ENCODE assay signal across 1 cellular context in the genomic region with DNA sequence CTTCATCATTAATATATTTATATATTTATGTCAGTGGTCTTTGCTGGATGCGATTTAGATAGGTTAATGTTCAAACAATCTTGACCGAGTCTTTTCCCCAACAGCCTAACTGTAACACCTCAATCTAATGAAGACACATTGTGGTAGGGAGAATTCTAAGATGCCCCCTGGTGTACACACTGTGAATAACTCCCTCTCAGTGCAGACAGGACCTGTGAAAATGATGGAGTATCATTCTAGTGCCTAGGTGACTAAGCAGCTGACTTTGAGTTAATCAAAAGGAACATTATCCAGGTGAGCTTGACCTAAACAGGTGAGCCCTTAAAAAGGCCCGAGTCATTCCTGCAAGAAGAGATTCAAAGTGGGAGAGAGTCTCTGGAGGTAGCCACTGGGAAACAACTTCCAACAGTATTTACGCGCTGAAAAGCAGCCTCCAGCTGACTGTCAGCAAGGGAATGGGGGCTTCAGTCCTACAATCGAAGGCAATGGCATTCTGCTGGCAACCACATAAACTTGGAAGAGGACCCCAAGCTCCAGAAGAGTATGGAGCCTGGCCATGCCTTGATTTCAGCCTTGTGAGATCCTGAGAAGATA.
TF ChIP-seq lines count a peak whose summit lies in the region.

No MANE protein-coding gene starts in this region.

TF ChIP-seq in H1, 55 proteins besides CTCF, POLR2A, EP300 and RAD21:
- TF ChIP-seq, protein P1, sequence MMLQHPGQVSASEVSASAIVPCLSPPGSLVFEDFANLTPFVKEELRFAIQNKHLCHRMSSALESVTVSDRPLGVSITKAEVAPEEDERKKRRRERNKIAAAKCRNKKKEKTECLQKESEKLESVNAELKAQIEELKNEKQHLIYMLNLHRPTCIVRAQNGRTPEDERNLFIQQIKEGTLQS (IDR thresholded peaks at IDR 0.05; ENCODE audit: insufficient read depth, low read depth, low read length) = no peak
- TF ChIP-seq BACH1 (IDR thresholded peaks at IDR 0.05; ENCODE audit: low read length) (peak; percentile 51; the same call in 1 of the 2 replicates), HDAC2 (IDR thresholded peaks at IDR 0.05; ENCODE audit: borderline replicate concordance in 1 of 2, low read depth in 2 of 2, low read length in 2 of 2) (no peak), CHD2 (IDR thresholded peaks at IDR 0.05; ENCODE audit: low read length) (no peak), MAFK (IDR thresholded peaks at IDR 0.05; ENCODE audit: low read depth, low read length) (0 out of 2 replicates have a peak, but pooled peaks have one; percentile 4), SP4 (IDR thresholded peaks at IDR 0.05; ENCODE audit: low read length) (no peak)
